ENCODE assay signal across 24 cellular contexts in genomic region chr22:30539368-30539767, GRCh38. TPM values are rescaled to one million over a fixed set of nuclear protein-coding genes. Genes with fewer than 3 reads are reported as not detected.
DNase-seq lines count a peak whose midpoint lies in the region; ATAC-seq, FAIRE-seq and TF ChIP-seq lines count a peak whose summit lies in the region.
"Had no signal": no experiment of that assay in that cellular context is flagged by ENCODE, and none has a peak within 500 bp of the region (broad histone marks: within the 10 kb centered on the region; RNA-seq: fewer than 3 reads in every experiment).

No MANE protein-coding gene starts in this region.

- H3K18ac ChIP-seq in neuronal stem cell (ENCODE audit: low read length): no peak overlapping the region

- no peaks in the 10 kb centered on the region for H3K79me2 ChIP-seq in HepG2 (ENCODE audit: insufficient read depth, low read length)

- TF ChIP-seq EP300 in HepG2 (IDR thresholded peaks at IDR 0.05; ENCODE audit: low read depth in 2 of 2, low read length in 2 of 2) (no peak), HepG2 (CRISPR knock-in tag; IDR thresholded peaks at IDR 0.05; ENCODE audit: borderline replicate concordance) (no peak)

- no peak overlapping the region for H2AFZ ChIP-seq in HepG2 (ENCODE audit: low read length)
- no peak overlapping the region for H2AFZ ChIP-seq in neuronal stem cell (ENCODE audit: low read length)
- H2AFZ ChIP-seq: GM23338 had no signal

- peak overlapping the region; percentile 17 for H4K8ac ChIP-seq in neuronal stem cell (ENCODE audit: low read depth, low read length)

- H3K4ac ChIP-seq in neuronal stem cell (ENCODE audit: low read length): no peak overlapping the region

- no peak for DNase-seq in HepG2 (ENCODE audit: low spot score)
- no peak for DNase-seq in right lobe of liver
- no peak for DNase-seq in neuronal stem cell (ENCODE audit: low spot score)
- no peak for DNase-seq in NOMO-1 treated with DMSO at 0.1 percent for 48 hours (lab: John Stamatoyannopoulos, UW; ENCODE audit: unreplicated experiment)
- DNase-seq in left lobe of liver (ENCODE audit: low spot score): no peak
- DNase-seq: ACHN; AML-193; BE2C; CD4-positive, alpha-beta T cell; CD8-positive, alpha-beta memory T cell; DMS 273 treated with DMSO at 0.1 percent for 48 hours; DMS79; EL; GDM1 had no signal

- H3K14ac ChIP-seq in neuronal stem cell (ENCODE audit: low read length): no peak overlapping the region

- H3K36me3 ChIP-seq in HepG2 (replicated peaks in 1 of 2; ENCODE audit: control insufficient read depth in 1 of 2, insufficient read depth in 2 of 2, low read length in 2 of 2) (no peaks in the 10 kb centered on the region), right lobe of liver (no peaks in the 10 kb centered on the region), neuronal stem cell (replicated peaks in 1 of 2; ENCODE audit: control insufficient read depth in 2 of 2, insufficient read depth in 2 of 2, low read length in 2 of 2) (no peaks in the 10 kb centered on the region)
- H3K36me3 ChIP-seq: BE2C; BLaER1 treated with 17β-estradiol and CSF1 and Interleukin-3, amounts not matched to agents 10 nM and 100 nM; HAP-1 had no signal

- no peak overlapping the region for H2BK5ac ChIP-seq in neuronal stem cell (ENCODE audit: low read length)

- H2BK120ac ChIP-seq in neuronal stem cell (ENCODE audit: low read depth, low read length): no peak overlapping the region

- H3K4me3 ChIP-seq in HepG2 (replicated peaks in 1 of 3; ENCODE audit: insufficient read depth in 1 of 3, low read depth in 2 of 3, low read length in 3 of 3) (no peak overlapping the region), right lobe of liver (no peak overlapping the region), neuronal stem cell (ENCODE audit: low read length in 2 of 2) (no peak overlapping the region)
- H3K4me3 ChIP-seq: BLaER1 treated with 17β-estradiol and CSF1 and Interleukin-3, amounts not matched to agents 10 nM and 100 nM; GM12878; GM23338; HAP-1 had no signal

- no peak for TF ChIP-seq CTCF in HepG2 (CRISPR knock-in tag; IDR thresholded peaks at IDR 0.05)
- TF ChIP-seq CTCF in right lobe of liver (IDR thresholded peaks at IDR 0.05): no peak

- no peaks in the 10 kb centered on the region for H3K9me3 ChIP-seq in HepG2 (ENCODE audit: low read length)
- no peaks in the 10 kb centered on the region for H3K9me3 ChIP-seq in right lobe of liver
- peaks cover 0 to 11% of the 10 kb centered on the region in 2 donors for H3K9me3 ChIP-seq in neuronal stem cell (replicated peaks in 1 of 2; ENCODE audit: control insufficient read depth in 2 of 2, insufficient read depth in 1 of 2, low read depth in 1 of 2, low read length in 2 of 2)
- H3K9me3 ChIP-seq: BE2C; BLaER1 treated with 17β-estradiol and CSF1 and Interleukin-3, amounts not matched to agents 10 nM and 100 nM; HAP-1 had no signal

- TF ChIP-seq POLR2A in HepG2 (IDR thresholded peaks at IDR 0.05; ENCODE audit: insufficient read depth in 1 of 2, low read depth in 2 of 2, low read length in 2 of 2) (no peak), right lobe of liver (IDR thresholded peaks at IDR 0.05) (no peak)

- in situ Hi-C loops in HepG2 (cut with HindIII; ENCODE audit: extremely low pct_ligation_motif_present, low pct_unique_long_range_greater_than_20kb): no loop called here

- FAIRE-seq in HepG2 (lab: Jason Lieb, UNC): no peak
- FAIRE-seq: A204.1, D721Med, GM12878, GM18507, H54 had no signal

- H3K79me1 ChIP-seq in neuronal stem cell (ENCODE audit: low read depth, low read length): peaks cover 2% of the 10 kb centered on the region

- POLR2A ChIA-PET in HepG2 (lab: Yijun Ruan, JAX): no interaction called here

- H3K4me1 ChIP-seq in HepG2 (ENCODE audit: insufficient read depth, low read length): peaks cover 36% of the 10 kb centered on the region
- peaks cover 0 to 9% (median 0%) of the 10 kb centered on the region in 4 donors for H3K4me1 ChIP-seq in right lobe of liver
- H3K4me1 ChIP-seq in neuronal stem cell (ENCODE audit: control insufficient read depth in 2 of 2, insufficient read depth in 1 of 2, low read depth in 1 of 2, low read length in 2 of 2): peaks cover 6 to 7% of the 10 kb centered on the region in 2 donors
- H3K4me1 ChIP-seq: BE2C, HAP-1 had no signal

- H2BK12ac ChIP-seq in neuronal stem cell (ENCODE audit: low read length): no peak overlapping the region

- no TSS peak for BruUV-seq in HepG2 (replicated peaks; lab: Mats Ljungman, UMichigan)

- no peak for TF ChIP-seq RAD21 in HepG2 (CRISPR knock-in tag; IDR thresholded peaks at IDR 0.05)

- no peak overlapping the region for H3K4me2 ChIP-seq in HepG2 (ENCODE audit: low read depth, low read length)
- no peak overlapping the region for H3K4me2 ChIP-seq in neuronal stem cell (ENCODE audit: insufficient read depth, low read length, poor library complexity, severe bottlenecking)
- H3K4me2 ChIP-seq: BLaER1 treated with 17β-estradiol and CSF1 and Interleukin-3, amounts not matched to agents 10 nM and 100 nM; GM23338 had no signal

- H2AK5ac ChIP-seq in neuronal stem cell (ENCODE audit: low read depth, low read length): no peak overlapping the region

- WGBS in HepG2 (ENCODE audit: low lambda C conversion rate): 92% methylated on average over 1 of the region's 1 CpG
- WGBS in right lobe of liver (ENCODE audit: insufficient coverage, low coverage, low lambda C conversion rate, missing lambda C conversion rate): 60% methylated on average over 1 of the region's 1 CpG
- no CpG with 5 or more reads among the region's 1 CpG for WGBS in neuronal stem cell (ENCODE audit: extremely low coverage in 2 of 2, insufficient read length in 2 of 2, insufficient replicate concordance in 1 of 2), 2 donors

- CTCF ChIA-PET in HepG2 (lab: Yijun Ruan, JAX; ENCODE audit: low intra/inter-chr PET ratio, low total read pairs): no interaction called here

- ATAC-seq in HepG2 (no peak), right lobe of liver (no peak), left lobe of liver (no peak)
- ATAC-seq: GM12878, GM23338 had no signal

- intact Hi-C loops in HepG2 (cut with micrococcal nuclease; ENCODE audit: unreplicated experiment) (no loop called here), right lobe of liver (cut with DNase I) (no loop called here)

- H4K91ac ChIP-seq in neuronal stem cell (ENCODE audit: low read depth, low read length, poor library complexity): no peak overlapping the region

- no peak overlapping the region for H3K23ac ChIP-seq in neuronal stem cell (ENCODE audit: low read depth, low read length, poor library complexity)

- no peaks in the 10 kb centered on the region for H4K20me1 ChIP-seq in HepG2 (ENCODE audit: insufficient read depth, low read length)
- H4K20me1 ChIP-seq: BLaER1 treated with 17β-estradiol and CSF1 and Interleukin-3, amounts not matched to agents 10 nM and 100 nM had no signal

- H3K27me3 ChIP-seq in HepG2 (ENCODE audit: control insufficient read depth in 1 of 2, insufficient read depth in 2 of 2, low read length in 2 of 2) (peaks cover 0 to 22% of the 10 kb centered on the region in 2 experiments; a peak in 3 of 5 replicates), right lobe of liver (no peaks in the 10 kb centered on the region), neuronal stem cell (ENCODE audit: control insufficient read depth in 3 of 3, insufficient read depth in 3 of 3, low read depth in 1 of 3, low read length in 3 of 3) (no peaks in the 10 kb centered on the region)
- H3K27me3 ChIP-seq: BLaER1 treated with 17β-estradiol and CSF1 and Interleukin-3, amounts not matched to agents 10 nM and 100 nM had no signal

- no peak overlapping the region for H2BK15ac ChIP-seq in neuronal stem cell (ENCODE audit: low read length)

- H3K9ac ChIP-seq in HepG2 (ENCODE audit: insufficient read depth, low read depth, low read length): no peak overlapping the region
- H3K9ac ChIP-seq in neuronal stem cell (ENCODE audit: low read depth, low read length, poor library complexity): no peak overlapping the region
- H3K9ac ChIP-seq: BLaER1 treated with 17β-estradiol and CSF1 and Interleukin-3, amounts not matched to agents 10 nM and 100 nM had no signal

- no peak overlapping the region for H3K27ac ChIP-seq in HepG2 (ENCODE audit: extremely low read length, insufficient read depth, low read length)
- no peak overlapping the region for H3K27ac ChIP-seq in right lobe of liver
- no peak overlapping the region for H3K27ac ChIP-seq in neuronal stem cell (replicated peaks; ENCODE audit: low read length)
- H3K27ac ChIP-seq: 22Rv1; BLaER1 treated with 17β-estradiol and CSF1 and Interleukin-3, amounts not matched to agents 10 nM and 100 nM had no signal

RNA-seq across cellular contexts. Expression of gene SEC14L6, which starts 7.2 kb away (rescaled TPM):
- total RNA-seq in HepG2 (2016; rRNA removed; fragmentation: Illumina TruSeq; extraction: Trizol) (0.09 and 0.11 TPM in 2 replicates), right lobe of liver (under 1 TPM in 5 of 6 experiments, not detected in 1; 0.06 to 0.39 (median 0.12) TPM), left lobe of liver (0.08 TPM)
- total RNA-seq in HepG2 (2016; cell fraction: cytosol; rRNA removed; fragmentation: Illumina TruSeq; extraction: Trizol; ENCODE audit: low read depth): not detected in 2 replicates
- total RNA-seq in HepG2 (2016; cell fraction: insoluble cytoplasmic fraction; rRNA removed; fragmentation: Illumina TruSeq; extraction: Trizol): 0.04 and 0.09 TPM in 2 replicates
- total RNA-seq in HepG2 (2016; cell fraction: membrane; rRNA removed; fragmentation: Illumina TruSeq; extraction: Trizol): 0.17 and 0.19 TPM in 2 replicates
- total RNA-seq in HepG2 (2016; cell fraction: nucleus; rRNA removed; fragmentation: Illumina TruSeq; extraction: Trizol): 0.16 and 0.34 TPM in 2 replicates
- 9.3 and 13.7 TPM in 2 replicates for polyA plus RNA-seq in HepG2 (2011; rRNA removed)
- polyA plus RNA-seq in HepG2 (2011; cell fraction: cytosol; rRNA removed): 4.5 and 7.7 TPM in 2 replicates
- polyA plus RNA-seq in HepG2 (2011; cell fraction: nucleus; rRNA removed): 19.8 and 19.9 TPM in 2 replicates
- polyA plus RNA-seq in HepG2 (2012): 4.9 and 5.3 TPM in 2 replicates
- 0.11 TPM in 1 of 2 replicates, not detected in the other for polyA plus RNA-seq in HepG2 (2016; cell fraction: cytosol; fragmentation: Illumina TruSeq; extraction: Trizol; ENCODE audit: low read depth)
- 0.13 and 0.31 TPM in 2 replicates for polyA plus RNA-seq in HepG2 (2016; cell fraction: insoluble cytoplasmic fraction; fragmentation: Illumina TruSeq; extraction: Trizol; ENCODE audit: low read depth)
- 0.05 and 0.07 TPM in 2 replicates for polyA plus RNA-seq in HepG2 (2016; cell fraction: membrane; fragmentation: Illumina TruSeq; extraction: Trizol; ENCODE audit: low read depth)
- 0.21 and 0.25 TPM in 2 replicates for polyA plus RNA-seq in HepG2 (2016; cell fraction: nucleus; fragmentation: Illumina TruSeq; extraction: Trizol; ENCODE audit: insufficient read depth, low read depth)
- 6.8 TPM in 1 of 2 replicates, not detected in the other for polyA minus RNA-seq in HepG2 (2011; rRNA and poly(A)+ RNA removed; ENCODE audit: low replicate concordance)
- 0.79 and 4.5 TPM in 2 replicates for polyA minus RNA-seq in HepG2 (2011; cell fraction: cytosol; rRNA and poly(A)+ RNA removed)
- polyA minus RNA-seq in HepG2 (2011; cell fraction: nucleus; rRNA and poly(A)+ RNA removed): 3.6 and 5.5 TPM in 2 replicates
- polyA plus RNA-seq in neuronal stem cell (2013, experiment 1 of 2): 1.6 TPM
- polyA plus RNA-seq in neuronal stem cell (2013, experiment 2 of 2): 1.8 TPM
- total RNA-seq: CD4-positive, alpha-beta T cell; CD8-positive, alpha-beta memory T cell; GM12878 had no signal
- polyA plus RNA-seq: CD14-positive monocyte, GM12878 had no signal

RNA-seq across cellular contexts. Expression of gene SEC14L4, which starts 33.9 kb away (rescaled TPM):
- total RNA-seq in HepG2 (2016; rRNA removed; fragmentation: Illumina TruSeq; extraction: Trizol) (not detected in 2 replicates), right lobe of liver (10 to 100 TPM in 5 of 6 experiments, 1 to 10 TPM in 1; 9.4 to 27.7 (median 17.9) TPM), left lobe of liver (29.1 TPM)
- not detected in 2 replicates for total RNA-seq in HepG2 (2016; cell fraction: cytosol; rRNA removed; fragmentation: Illumina TruSeq; extraction: Trizol; ENCODE audit: low read depth)
- total RNA-seq in HepG2 (2016; cell fraction: insoluble cytoplasmic fraction; rRNA removed; fragmentation: Illumina TruSeq; extraction: Trizol): 0.04 TPM in 1 of 2 replicates, not detected in the other
- total RNA-seq in HepG2 (2016; cell fraction: membrane; rRNA removed; fragmentation: Illumina TruSeq; extraction: Trizol): not detected in 2 replicates
- not detected in 2 replicates for total RNA-seq in HepG2 (2016; cell fraction: nucleus; rRNA removed; fragmentation: Illumina TruSeq; extraction: Trizol)
- 0.59 and 0.93 TPM in 2 replicates for polyA plus RNA-seq in HepG2 (2011; rRNA removed)
- polyA plus RNA-seq in HepG2 (2011; cell fraction: cytosol; rRNA removed): 0.39 and 0.47 TPM in 2 replicates
- 1.6 and 2.3 TPM in 2 replicates for polyA plus RNA-seq in HepG2 (2011; cell fraction: nucleus; rRNA removed)
- polyA plus RNA-seq in HepG2 (2012): 0.58 and 0.65 TPM in 2 replicates
- not detected in 2 replicates for polyA plus RNA-seq in HepG2 (2016; cell fraction: cytosol; fragmentation: Illumina TruSeq; extraction: Trizol; ENCODE audit: low read depth)
- polyA plus RNA-seq in HepG2 (2016; cell fraction: insoluble cytoplasmic fraction; fragmentation: Illumina TruSeq; extraction: Trizol; ENCODE audit: low read depth): not detected in 2 replicates
- polyA plus RNA-seq in HepG2 (2016; cell fraction: membrane; fragmentation: Illumina TruSeq; extraction: Trizol; ENCODE audit: low read depth): not detected in 2 replicates
- polyA plus RNA-seq in HepG2 (2016; cell fraction: nucleus; fragmentation: Illumina TruSeq; extraction: Trizol; ENCODE audit: insufficient read depth, low read depth): not detected in 2 replicates
- polyA minus RNA-seq in HepG2 (2011; rRNA and poly(A)+ RNA removed; ENCODE audit: low replicate concordance): 0.94 and 6.3 TPM in 2 replicates
- 0.40 TPM in 1 of 2 replicates, not detected in the other for polyA minus RNA-seq in HepG2 (2011; cell fraction: cytosol; rRNA and poly(A)+ RNA removed)
- polyA minus RNA-seq in HepG2 (2011; cell fraction: nucleus; rRNA and poly(A)+ RNA removed): 0.13 and 0.99 TPM in 2 replicates
- polyA plus RNA-seq in neuronal stem cell (2013, experiment 1 of 2): 0.46 TPM
- 0.25 TPM for polyA plus RNA-seq in neuronal stem cell (2013, experiment 2 of 2)
- total RNA-seq: CD4-positive, alpha-beta T cell; CD8-positive, alpha-beta memory T cell; GM12878 had no signal
- polyA plus RNA-seq: CD14-positive monocyte; CD8-positive, alpha-beta memory T cell; GM12878 had no signal

RNA-seq across cellular contexts. Expression of gene GAL3ST1, which starts 35.1 kb away (rescaled TPM):
- total RNA-seq in HepG2 (2016; rRNA removed; fragmentation: Illumina TruSeq; extraction: Trizol) (1.8 and 4.4 TPM in 2 replicates), right lobe of liver (1 to 10 TPM in 5 of 6 experiments, under 1 TPM in 1; 0.58 to 7.0 (median 3.3) TPM), left lobe of liver (1.4 TPM)
- total RNA-seq in HepG2 (2016; cell fraction: cytosol; rRNA removed; fragmentation: Illumina TruSeq; extraction: Trizol; ENCODE audit: low read depth): 7.9 and 9.7 TPM in 2 replicates
- total RNA-seq in HepG2 (2016; cell fraction: insoluble cytoplasmic fraction; rRNA removed; fragmentation: Illumina TruSeq; extraction: Trizol): 2.1 and 5.3 TPM in 2 replicates
- total RNA-seq in HepG2 (2016; cell fraction: membrane; rRNA removed; fragmentation: Illumina TruSeq; extraction: Trizol): 10.3 and 11.6 TPM in 2 replicates
- 2.7 and 2.8 TPM in 2 replicates for total RNA-seq in HepG2 (2016; cell fraction: nucleus; rRNA removed; fragmentation: Illumina TruSeq; extraction: Trizol)
- 14.7 and 18.9 TPM in 2 replicates for polyA plus RNA-seq in HepG2 (2011; rRNA removed)
- polyA plus RNA-seq in HepG2 (2011; cell fraction: cytosol; rRNA removed): 14.3 and 23.4 TPM in 2 replicates
- 15.8 and 16.9 TPM in 2 replicates for polyA plus RNA-seq in HepG2 (2011; cell fraction: nucleus; rRNA removed)
- polyA plus RNA-seq in HepG2 (2012): 7.5 and 10.2 TPM in 2 replicates
- 16.5 and 18.6 TPM in 2 replicates for polyA plus RNA-seq in HepG2 (2016; cell fraction: cytosol; fragmentation: Illumina TruSeq; extraction: Trizol; ENCODE audit: low read depth)
- 4.1 and 5.6 TPM in 2 replicates for polyA plus RNA-seq in HepG2 (2016; cell fraction: insoluble cytoplasmic fraction; fragmentation: Illumina TruSeq; extraction: Trizol; ENCODE audit: low read depth)
- 15.8 and 17.9 TPM in 2 replicates for polyA plus RNA-seq in HepG2 (2016; cell fraction: membrane; fragmentation: Illumina TruSeq; extraction: Trizol; ENCODE audit: low read depth)
- polyA plus RNA-seq in HepG2 (2016; cell fraction: nucleus; fragmentation: Illumina TruSeq; extraction: Trizol; ENCODE audit: insufficient read depth, low read depth): 5.2 and 7.2 TPM in 2 replicates
- 17.8 TPM in 1 of 2 replicates, not detected in the other for polyA minus RNA-seq in HepG2 (2011; rRNA and poly(A)+ RNA removed; ENCODE audit: low replicate concordance)
- 7.8 and 8.0 TPM in 2 replicates for polyA minus RNA-seq in HepG2 (2011; cell fraction: cytosol; rRNA and poly(A)+ RNA removed)
- 2.3 and 2.6 TPM in 2 replicates for polyA minus RNA-seq in HepG2 (2011; cell fraction: nucleus; rRNA and poly(A)+ RNA removed)
- 13.1 TPM for polyA plus RNA-seq in neuronal stem cell (2013, experiment 1 of 2)
- 11.8 TPM for polyA plus RNA-seq in neuronal stem cell (2013, experiment 2 of 2)
- total RNA-seq: CD4-positive, alpha-beta T cell; GM12878 had no signal
- polyA plus RNA-seq: CD14-positive monocyte, GM12878 had no signal

RNA-seq across cellular contexts. Expression of gene PES1, which starts 52.3 kb away (rescaled TPM):
- total RNA-seq in HepG2 (2016; rRNA removed; fragmentation: Illumina TruSeq; extraction: Trizol): 94.7 and 111 TPM in 2 replicates
- 23.4 and 23.7 TPM in 2 replicates for total RNA-seq in HepG2 (2016; cell fraction: cytosol; rRNA removed; fragmentation: Illumina TruSeq; extraction: Trizol; ENCODE audit: low read depth)
- total RNA-seq in HepG2 (2016; cell fraction: insoluble cytoplasmic fraction; rRNA removed; fragmentation: Illumina TruSeq; extraction: Trizol): 106 and 120 TPM in 2 replicates
- total RNA-seq in HepG2 (2016; cell fraction: membrane; rRNA removed; fragmentation: Illumina TruSeq; extraction: Trizol): 37.9 and 40.4 TPM in 2 replicates
- total RNA-seq in HepG2 (2016; cell fraction: nucleus; rRNA removed; fragmentation: Illumina TruSeq; extraction: Trizol): 46.0 and 52.0 TPM in 2 replicates
- polyA plus RNA-seq in HepG2 (2011; rRNA removed): 65.1 and 70.0 TPM in 2 replicates
- 60.6 and 70.4 TPM in 2 replicates for polyA plus RNA-seq in HepG2 (2011; cell fraction: cytosol; rRNA removed)
- polyA plus RNA-seq in HepG2 (2011; cell fraction: nucleus; rRNA removed): 79.4 and 94.0 TPM in 2 replicates
- polyA plus RNA-seq in HepG2 (2012): 40.1 and 42.9 TPM in 2 replicates
- polyA plus RNA-seq in HepG2 (2016; cell fraction: cytosol; fragmentation: Illumina TruSeq; extraction: Trizol; ENCODE audit: low read depth): 14.6 and 17.1 TPM in 2 replicates
- 110 and 112 TPM in 2 replicates for polyA plus RNA-seq in HepG2 (2016; cell fraction: insoluble cytoplasmic fraction; fragmentation: Illumina TruSeq; extraction: Trizol; ENCODE audit: low read depth)
- polyA plus RNA-seq in HepG2 (2016; cell fraction: membrane; fragmentation: Illumina TruSeq; extraction: Trizol; ENCODE audit: low read depth): 26.4 and 29.2 TPM in 2 replicates
- polyA plus RNA-seq in HepG2 (2016; cell fraction: nucleus; fragmentation: Illumina TruSeq; extraction: Trizol; ENCODE audit: insufficient read depth, low read depth): 76.3 and 79.7 TPM in 2 replicates
- 210 and 241 TPM in 2 replicates for polyA minus RNA-seq in HepG2 (2011; rRNA and poly(A)+ RNA removed; ENCODE audit: low replicate concordance)
- polyA minus RNA-seq in HepG2 (2011; cell fraction: cytosol; rRNA and poly(A)+ RNA removed): 36.6 and 46.5 TPM in 2 replicates
- 50.9 and 67.1 TPM in 2 replicates for polyA minus RNA-seq in HepG2 (2011; cell fraction: nucleus; rRNA and poly(A)+ RNA removed)
- 10 to 100 TPM; 21.9 to 35.7 (median 31.4) TPM for total RNA-seq in right lobe of liver
- polyA plus RNA-seq in neuronal stem cell (2013, experiment 1 of 2): 42.0 TPM
- 42.4 TPM for polyA plus RNA-seq in neuronal stem cell (2013, experiment 2 of 2)
- total RNA-seq in left lobe of liver: 22.4 TPM

Comparison
In these comparisons a context has a peak if more than half of its experiments do, and no peak if none do; other contexts are left out.
1. RNA of gene SEC14L4, which starts 33.9 kb away (total RNA-seq): 29.1 TPM in left lobe of liver (single experiment) and 9.4 to 27.7 TPM in right lobe of liver; 0.04 TPM in HepG2; every median in the first group is over 4 times any median in the second.